Comparison of ENCODE assay signal across 15 cellular contexts in genomic region chr11:88246680-88247079, GRCh38.
DNase-seq lines count a peak whose midpoint lies in the region; ATAC-seq and FAIRE-seq lines count a peak whose summit lies in the region.
"Had no signal": no experiment of that assay in that cellular context is flagged by ENCODE, and none has a peak within 500 bp of the region (broad histone marks: within the 10 kb centered on the region; RNA-seq: fewer than 3 reads in every experiment).

No MANE protein-coding gene starts in this region.

- H3K4me3 ChIP-seq in small intestine (ENCODE audit: low read depth in 1 of 2, low read length in 2 of 2) = no peak overlapping the region
- H3K4me3 ChIP-seq: heart left ventricle had no signal

- H3K4me1 ChIP-seq in small intestine (ENCODE audit: control insufficient read depth in 2 of 2, insufficient read depth in 1 of 2, low read depth in 1 of 2, low read length in 1 of 2) = no peaks in the 10 kb centered on the region

- no peaks in the 10 kb centered on the region for H3K9me3 ChIP-seq in small intestine (ENCODE audit: control insufficient read depth, low read depth)

- no peak overlapping the region for H3K27ac ChIP-seq in small intestine (ENCODE audit: low read depth in 1 of 2, low read length in 1 of 2)
- H3K27ac ChIP-seq: C4-2B, heart left ventricle had no signal

- whole genome bisulfite sequencing in small intestine, 3 donors = 73 to 88% (median 82%) methylated on average over 3 of the region's 3 CpGs

- no peaks in the 10 kb centered on the region for H3K36me3 ChIP-seq in small intestine (ENCODE audit: control insufficient read depth in 2 of 2, insufficient read depth in 2 of 2, low read length in 2 of 2)
- H3K36me3 ChIP-seq: heart left ventricle had no signal

- no peak for FAIRE-seq in small intestine (lab: Jason Lieb, UNC)

- no peaks in the 10 kb centered on the region for H3K27me3 ChIP-seq in small intestine (ENCODE audit: control insufficient read depth in 2 of 2, insufficient read depth in 2 of 2, low read length in 2 of 2)
- H3K27me3 ChIP-seq: heart left ventricle had no signal

- ATAC-seq in GM19452 (IDR thresholded peaks at IDR 0.05; ENCODE audit: unreplicated experiment) (no peak), HG02642 (IDR thresholded peaks at IDR 0.05; ENCODE audit: poor library complexity, unreplicated experiment) (no peak)
- ATAC-seq: activated T-cell treated with anti-CD3 and anti-CD28 coated beads, Interleukin-2, amount 50 U/mL, for 72 hours; left colon had no signal

- DNase-seq in Daoy (ENCODE audit: low read depth) = peak; percentile 37
- peak; percentile 44 for DNase-seq in RPMI7951 (ENCODE audit: low read depth)
- peak; percentile 42 for DNase-seq in dermis blood vessel endothelial cell
- DNase-seq in myocyte (ENCODE audit: low read depth) = peak; percentile 25
- DNase-seq in effector CD8-positive, alpha-beta T cell (lab: John Stamatoyannopoulos, UW) = no peak
- no peak for DNase-seq in small intestine
- DNase-seq: activated T-cell treated with anti-CD3 and anti-CD28 coated beads, Interleukin-2, amount 50 U/mL, for 72 hours; amygdala; DND-41; heart left ventricle; left colon; NCI-H2107 had no signal

Comparison
In these comparisons a context has a peak if more than half of its experiments do, and no peak if none do; other contexts are left out.
1. DNase-seq: peak in Daoy (single experiment), RPMI7951 (single experiment), dermis blood vessel endothelial cell (single experiment) and myocyte (single experiment); none in effector CD8-positive, alpha-beta T cell (single experiment) and small intestine (single experiment).